ENCODE assay signal across 16 cellular contexts in genomic region chr2:201924453-201924852, GRCh38.
A peak's percentile ranks its signal among the peaks of the same experiment; 100 is the strongest.
DNase-seq lines count a peak whose midpoint lies in the region; ATAC-seq and TF ChIP-seq lines count a peak whose summit lies in the region.
"Had no signal": no experiment of that assay in that cellular context is flagged by ENCODE, and none has a peak within 500 bp of the region (broad histone marks: within the 10 kb centered on the region; RNA-seq: fewer than 3 reads in every experiment).

No MANE protein-coding gene starts in this region.

- no peak overlapping the region for H3K18ac ChIP-seq in trophoblast cell (ENCODE audit: low read length)

- H3K27me3 Mint-ChIP-seq in GM23338 (ENCODE audit: insufficient read depth, low read depth, poor library complexity), result peaks cover 10% of the 10 kb centered on the region

- no peaks in the 10 kb centered on the region for H3F3A ChIP-seq in GM23338 (replicated peaks; ENCODE audit: low read depth)

- H3K27me3 ChIP-seq in GM23338 (ENCODE audit: insufficient read depth) (no peaks in the 10 kb centered on the region), trophoblast cell (ENCODE audit: insufficient read depth, low read length) (no peaks in the 10 kb centered on the region)

- H4K12ac ChIP-seq in trophoblast cell (ENCODE audit: low read depth, low read length), result no peak overlapping the region

- no peak overlapping the region for H3K14ac ChIP-seq in trophoblast cell (ENCODE audit: low read length)

- no peak overlapping the region for H2BK12ac ChIP-seq in trophoblast cell (ENCODE audit: low read length)

- no peaks in the 10 kb centered on the region for H3K36me3 Mint-ChIP-seq in GM23338 (ENCODE audit: low read depth)

- 0 out of 2 replicates have a peak overlapping the region, but pooled peaks have one; percentile 9 for H3K27ac ChIP-seq in GM23338 (ENCODE audit: low read depth)
- no peak overlapping the region for H3K27ac ChIP-seq in trophoblast cell (ENCODE audit: low read depth, low read length)

- H3K36me3 ChIP-seq in GM23338 (ENCODE audit: insufficient read depth), result 0 out of 2 replicates have a peak, but pooled peaks cover 4% of the 10 kb centered on the region
- H3K36me3 ChIP-seq in trophoblast cell (ENCODE audit: control insufficient read depth in 1 of 2, insufficient read depth in 2 of 2, low read length in 2 of 2), result no peaks in the 10 kb centered on the region

- no peak overlapping the region for H2BK120ac ChIP-seq in trophoblast cell (ENCODE audit: insufficient read depth, low read length, poor library complexity)

- H3K79me2 ChIP-seq in GM23338 (replicated peaks; ENCODE audit: insufficient read depth) (no peaks in the 10 kb centered on the region), trophoblast cell (ENCODE audit: control insufficient read depth, insufficient read depth, low read length, poor library complexity) (no peaks in the 10 kb centered on the region)

- no peaks in the 10 kb centered on the region for H3K9me3 ChIP-seq in trophoblast cell (ENCODE audit: insufficient read depth, low read depth, low read length)

- H4K8ac ChIP-seq in trophoblast cell (ENCODE audit: low read depth, low read length), result no peak overlapping the region

- H3K9me2 ChIP-seq in GM23338 (ENCODE audit: insufficient read depth), result 0 out of 2 replicates have a peak, but pooled peaks cover 7% of the 10 kb centered on the region

- peaks cover 37% of the 10 kb centered on the region for H3K4me1 Mint-ChIP-seq in GM23338
- H3K4me1 Mint-ChIP-seq: B cell had no signal

- H3K4me2 ChIP-seq in GM23338 (peak overlapping the region; percentile 60), trophoblast cell (ENCODE audit: low read length) (no peak overlapping the region)

- H3K4me3 Mint-ChIP-seq in GM23338, result no peak overlapping the region
- H3K4me3 Mint-ChIP-seq: B cell; CD4-positive, alpha-beta T cell; HFFc6 had no signal

- no peaks in the 10 kb centered on the region for H3K79me1 ChIP-seq in trophoblast cell (ENCODE audit: low read length)

- H2AK5ac ChIP-seq in trophoblast cell (ENCODE audit: low read length), result no peak overlapping the region

- no peak overlapping the region for H4K91ac ChIP-seq in trophoblast cell (ENCODE audit: low read depth, low read length)

- no peak overlapping the region for H2BK5ac ChIP-seq in trophoblast cell (ENCODE audit: low read depth, low read length, poor library complexity)

- no peak overlapping the region for H3K4ac ChIP-seq in trophoblast cell (ENCODE audit: low read depth, low read length)

- DNase-seq in GM23338 (ENCODE audit: low spot score) (no peak), HuH-7.5 (ENCODE audit: low spot score) (peak; percentile 30), epithelial cell of esophagus (ENCODE audit: low read depth) (peak; percentile 16), trophoblast cell (peak; percentile 16 to 23), DMS153 treated with DMSO at 0.1 percent for 48 hours (lab: John Stamatoyannopoulos, UW; ENCODE audit: unreplicated experiment) (no peak), HUDEP-2 (lab: John Stamatoyannopoulos, UW; ENCODE audit: unreplicated experiment in 76 of 76) (no peak), ureter (ENCODE audit: low spot score) (no peak)
- DNase-seq: Calu3; CD4-positive, alpha-beta T cell; DMS153; DND-41; GDM1; HCEC 1CT; HFFc6; IMR-90 had no signal

- no peak overlapping the region for H3K23ac ChIP-seq in trophoblast cell (ENCODE audit: low read length)

- no peak for ATAC-seq in GM23338

- H3K27ac Mint-ChIP-seq in GM23338, result no peak overlapping the region
- H3K27ac Mint-ChIP-seq: B cell; CD4-positive, alpha-beta T cell; HFFc6 had no signal

- H3K4me1 ChIP-seq in GM23338 (ENCODE audit: insufficient read depth) (peaks cover 27% of the 10 kb centered on the region), trophoblast cell (ENCODE audit: control insufficient read depth in 1 of 2, insufficient read depth in 2 of 2, low read length in 2 of 2) (no peaks in the 10 kb centered on the region)

- TF ChIP-seq CTCF in GM23338 (conservative IDR thresholded peaks at IDR 0.05; ENCODE audit: low read depth in 2 of 2) (no peak), epithelial cell of esophagus (IDR thresholded peaks at IDR 0.05; ENCODE audit: insufficient read depth, low read depth, low read length, missing control alignments) (no peak)

- no peak overlapping the region for H3K4me3 ChIP-seq in GM23338
- no peak overlapping the region for H3K4me3 ChIP-seq in epithelial cell of esophagus (ENCODE audit: low read length)
- no peak overlapping the region for H3K4me3 ChIP-seq in trophoblast cell (ENCODE audit: low read depth, low read length)

- no CpG with 5 or more reads among the region's 5 CpGs for WGBS in trophoblast cell (ENCODE audit: extremely low coverage, insufficient coverage, insufficient read length)

- H3K9me3 Mint-ChIP-seq in GM23338, result peaks cover 3% of the 10 kb centered on the region; the same call in 2 of the 3 replicates
- H3K9me3 Mint-ChIP-seq: CD4-positive, alpha-beta T cell; HFFc6 had no signal

- H2AFZ ChIP-seq in GM23338, result no peak overlapping the region
- no peak overlapping the region for H2AFZ ChIP-seq in trophoblast cell (ENCODE audit: insufficient read depth, low read length, poor library complexity)

- no peak overlapping the region for H3K9ac ChIP-seq in trophoblast cell (ENCODE audit: low read length)

- H4K20me1 ChIP-seq in GM23338 (replicated peaks; ENCODE audit: insufficient read depth), result no peaks in the 10 kb centered on the region

TF ChIP-seq in GM23338, 12 proteins besides CTCF, POLR2A, EP300 and RAD21 (continues in another document):
- TF ChIP-seq ZNF114 (CRISPR knock-in tag; IDR thresholded peaks at IDR 0.05), result no peak
- TF ChIP-seq POLR2AphosphoS5 (IDR thresholded peaks at IDR 0.05; ENCODE audit: low read depth), result no peak
- TF ChIP-seq EZH2 (IDR thresholded peaks at IDR 0.05; ENCODE audit: low read depth, unreplicated experiment), result no peak
- no peak for TF ChIP-seq REST (IDR thresholded peaks at IDR 0.05; ENCODE audit: unreplicated experiment)

Comparison
In these comparisons a context has a peak if more than half of its experiments do, and no peak if none do; other contexts are left out.
1. DNase-seq: peak in HuH-7.5 (single experiment), epithelial cell of esophagus (single experiment) and trophoblast cell (2 of 2); none in GM23338 (single experiment), DMS153 treated with DMSO at 0.1 percent for 48 hours (single experiment), HUDEP-2 (0 of 76) and ureter (single experiment).